In genomic region chr7:154427527-154427926, GRCh38 we compare ENCODE assay signal across 24 cellular contexts.
DNase-seq lines count a peak whose midpoint lies in the region; ATAC-seq and TF ChIP-seq lines count a peak whose summit lies in the region.
"Had no signal": no experiment of that assay in that cellular context is flagged by ENCODE, and none has a peak within 500 bp of the region (broad histone marks: within the 10 kb centered on the region; RNA-seq: fewer than 3 reads in every experiment).

No MANE protein-coding gene starts in this region.

- H3K4me1 Mint-ChIP-seq in activated naive CD8-positive, alpha-beta T cell treated with anti-CD3 and anti-CD28 coated beads, Interleukin-2, amount 50 U/mL, for 24 hours, result no peaks in the 10 kb centered on the region
- H3K4me1 Mint-ChIP-seq: CD4-positive, CD25-positive, alpha-beta regulatory T cell had no signal

- peaks cover 7% of the 10 kb centered on the region for H3K9me3 Mint-ChIP-seq in activated naive CD8-positive, alpha-beta T cell treated with anti-CD3 and anti-CD28 coated beads, Interleukin-2, amount 50 U/mL, for 24 hours
- H3K9me3 Mint-ChIP-seq: GM23338, H9 had no signal

- H3K27me3 ChIP-seq in dorsolateral prefrontal cortex, result no peaks in the 10 kb centered on the region
- H3K27me3 ChIP-seq: BLaER1, MG63 had no signal

- H3K4me3 ChIP-seq in dorsolateral prefrontal cortex, result peak overlapping the region in 2 of 59 donors; percentile 6 to 12
- H3K4me3 ChIP-seq: BLaER1, GM23338, MG63 had no signal

- no peaks in the 10 kb centered on the region for H3K36me3 Mint-ChIP-seq in activated naive CD8-positive, alpha-beta T cell treated with anti-CD3 and anti-CD28 coated beads, Interleukin-2, amount 50 U/mL, for 24 hours (ENCODE audit: low read depth)
- H3K36me3 Mint-ChIP-seq: CD4-positive, CD25-positive, alpha-beta regulatory T cell had no signal

- TF ChIP-seq CTCF in dorsolateral prefrontal cortex (IDR thresholded peaks at IDR 0.05 in 54 of 56, conservative IDR thresholded peaks at IDR 0.05 in 2 of 56; ENCODE audit: low read depth in 1 of 56, partially characterized antibody in 56 of 56), result peak in 22 of 56 donors; percentile 11 to 46 (median 22)

- H3K27ac ChIP-seq in angular gyrus (ENCODE audit: low read depth, low read length) (peak overlapping the region; percentile 62), dorsolateral prefrontal cortex (peak overlapping the region; percentile 7 to 97 (median 85)), substantia nigra (ENCODE audit: low read depth, low read length, poor library complexity, severe bottlenecking) (peak overlapping the region; percentile 83)
- H3K27ac ChIP-seq: BLaER1 had no signal

- no peak overlapping the region for H3K27ac Mint-ChIP-seq in activated naive CD8-positive, alpha-beta T cell treated with anti-CD3 and anti-CD28 coated beads, Interleukin-2, amount 50 U/mL, for 24 hours
- H3K27ac Mint-ChIP-seq: CD4-positive, CD25-positive, alpha-beta regulatory T cell; GM23338; H9 had no signal

- ATAC-seq in left lobe of liver (no peak), HG03457 (IDR thresholded peaks at IDR 0.05; ENCODE audit: unreplicated experiment) (no peak), GM19351 (IDR thresholded peaks at IDR 0.05; ENCODE audit: unreplicated experiment) (no peak)
- ATAC-seq in activated naive CD8-positive, alpha-beta T cell treated with anti-CD3 and anti-CD28 coated beads, Interleukin-2, amount 50 U/mL, for 24 hours, result no peak
- ATAC-seq: GM23338, PC-3 had no signal

- intact Hi-C loops in dorsolateral prefrontal cortex (cut with DNase I), result loop anchor here (5.0 kb wide), 2 partner anchors 50 to 75 kb away; no protein-coding TSS in a partner anchor

- no peak overlapping the region for H3K4me3 Mint-ChIP-seq in activated naive CD8-positive, alpha-beta T cell treated with anti-CD3 and anti-CD28 coated beads, Interleukin-2, amount 50 U/mL, for 24 hours
- H3K4me3 Mint-ChIP-seq: CD4-positive, CD25-positive, alpha-beta regulatory T cell; GM23338; H9 had no signal

- DNase-seq in dorsolateral prefrontal cortex, result peak in 1 of 10 donors; percentile 47
- peak; percentile 83 for DNase-seq in midbrain (lab: John Stamatoyannopoulos, UW)
- peak in 13 of 49 donors; percentile 11 to 69 (median 30) for DNase-seq in substantia nigra (lab: John Stamatoyannopoulos, UW)
- no peak for DNase-seq in left lobe of liver (ENCODE audit: low spot score)
- DNase-seq in activated naive CD8-positive, alpha-beta T cell treated with anti-CD3 and anti-CD28 coated beads, Interleukin-2, amount 50 U/mL, for 24 hours, result no peak
- DNase-seq: CD4-positive, CD25-positive, alpha-beta regulatory T cell; DMS153; DND-41; H9; IMR-90; KG1; MG63; NCI-H1105 treated with DMSO at 0.1 percent for 48 hours; NCI-H146; NCI-H1930; NCI-H446; NCI-H524 treated with DMSO at 0.1 percent for 48 hours; NCI-H774; PC-3 had no signal

- H3K27me3 Mint-ChIP-seq in activated naive CD8-positive, alpha-beta T cell treated with anti-CD3 and anti-CD28 coated beads, Interleukin-2, amount 50 U/mL, for 24 hours, result no peaks in the 10 kb centered on the region
- H3K27me3 Mint-ChIP-seq: CD4-positive, CD25-positive, alpha-beta regulatory T cell had no signal
